ENCODE assay signal across 21 cellular contexts in the genomic region with DNA sequence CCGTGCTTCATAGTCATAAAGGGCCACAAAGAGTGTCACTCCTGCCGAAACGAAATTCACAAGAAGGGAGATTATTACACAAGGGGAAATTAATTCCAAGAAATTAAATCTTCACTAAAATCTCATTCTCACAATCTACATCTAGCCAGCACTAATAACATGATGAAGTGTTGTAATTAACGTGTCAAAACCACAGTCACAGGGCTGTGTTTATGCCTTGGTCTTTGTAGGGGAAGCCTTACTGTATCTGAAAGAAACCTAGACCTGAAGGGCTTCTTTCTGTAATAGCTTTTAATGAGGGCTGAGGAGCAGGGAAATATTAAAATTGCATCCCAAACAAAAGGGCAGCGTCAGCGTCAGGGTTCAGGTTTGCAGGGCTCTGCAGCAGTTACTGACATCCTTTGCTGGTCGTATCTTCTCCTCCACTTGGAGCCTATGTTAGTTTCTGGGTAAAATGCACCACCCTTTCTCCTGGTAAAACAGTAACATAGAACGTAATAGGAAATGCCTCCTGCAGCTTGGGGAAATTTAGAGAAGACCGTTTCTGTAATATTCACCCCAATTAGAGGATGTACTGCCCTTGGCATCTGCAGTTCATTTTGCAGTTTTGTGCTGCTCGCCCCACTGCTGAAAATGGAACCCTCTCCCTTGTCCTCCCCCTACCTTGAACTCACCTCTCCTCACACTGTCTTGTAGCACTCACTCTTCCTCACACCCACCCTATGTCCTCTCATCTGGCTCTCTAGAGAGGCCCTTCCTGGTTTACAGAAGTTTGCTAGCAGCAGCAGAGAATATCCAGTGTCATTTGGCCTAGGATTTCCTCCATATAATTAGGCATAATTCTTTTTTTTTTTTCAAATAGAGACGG.
A peak's percentile ranks its signal among the peaks of the same experiment; 100 is the strongest.
DNase-seq lines count a peak whose midpoint lies in the region; ATAC-seq lines count a peak whose summit lies in the region.
"Had no signal": no experiment of that assay in that cellular context is flagged by ENCODE, and none has a peak within 500 bp of the region (broad histone marks: within the 10 kb centered on the region; RNA-seq: fewer than 3 reads in every experiment).

No MANE protein-coding gene starts in this region.

- peak overlapping the region; percentile 91 for H3K27ac Mint-ChIP-seq in activated naive CD8-positive, alpha-beta T cell treated with anti-CD3 and anti-CD28 coated beads for 36 hours
- peak overlapping the region; percentile 94 to 99 for H3K27ac Mint-ChIP-seq in natural killer cell treated with Interleukin-12 subunit alpha and Interleukin-12 subunit beta and Interleukin-15 and Interleukin-18, amount 100 ng/mL, for 72 hours

- H3K36me3 Mint-ChIP-seq in activated naive CD8-positive, alpha-beta T cell treated with anti-CD3 and anti-CD28 coated beads for 36 hours: peaks cover 76% of the 10 kb centered on the region
- H3K36me3 Mint-ChIP-seq in natural killer cell treated with Interleukin-12 subunit alpha and Interleukin-12 subunit beta and Interleukin-15 and Interleukin-18, amount 100 ng/mL, for 72 hours: peaks cover 13% of the 10 kb centered on the region

- H3K4me1 Mint-ChIP-seq in activated naive CD8-positive, alpha-beta T cell treated with anti-CD3 and anti-CD28 coated beads for 36 hours: peaks cover 73% of the 10 kb centered on the region
- peaks cover 62 to 69% of the 10 kb centered on the region in 2 donors for H3K4me1 Mint-ChIP-seq in natural killer cell treated with Interleukin-12 subunit alpha and Interleukin-12 subunit beta and Interleukin-15 and Interleukin-18, amount 100 ng/mL, for 72 hours (ENCODE audit: low read depth in 2 of 2)

- peak; percentile 58 to 63 for ATAC-seq in activated CD4-positive, CD25-positive, alpha-beta regulatory T cell treated with anti-CD3 and anti-CD28 coated beads, Interleukin-2, amount 50 U/mL, for 24 hours
- ATAC-seq in natural killer cell treated with Interleukin-12 subunit alpha and Interleukin-12 subunit beta and Interleukin-15 and Interleukin-18, amount 100 ng/mL, for 72 hours: peak; percentile 92
- ATAC-seq in GM18517 (IDR thresholded peaks at IDR 0.05; ENCODE audit: unreplicated experiment): no peak
- ATAC-seq: gastroesophageal sphincter, left ventricle myocardium superior, PC-3 had no signal

- DNase-seq in activated CD4-positive, CD25-positive, alpha-beta regulatory T cell (lab: John Stamatoyannopoulos, UW): no peak
- peak in 2 of 3 experiments; percentile 12 to 71 for DNase-seq in NCI-H1417 (lab: John Stamatoyannopoulos, UW)
- no peak for DNase-seq in activated naive CD8-positive, alpha-beta T cell treated with anti-CD3 and anti-CD28 coated beads for 36 hours
- DNase-seq in natural killer cell treated with Interleukin-12 subunit alpha and Interleukin-12 subunit beta and Interleukin-15 and Interleukin-18, amount 100 ng/mL, for 72 hours (ENCODE audit: low spot score): peak; percentile 75
- no peak for DNase-seq in stimulated activated CD4-positive, alpha-beta T cell treated with anti-CD3 and anti-CD28 coated beads, Interleukin-1b, Interleukin-23, amount 100 ng/mL, for 48 hours
- DNase-seq in stimulated activated naive CD4-positive, alpha-beta T cell (lab: John Stamatoyannopoulos, UW): no peak
- DNase-seq: 8988T, DMS79, erythroblast, H7, NCI-H1048, NCI-H2171 treated with DMSO at 0.1 percent for 48 hours, NCI-H82, PC-3, SJCRH30, small intestine, T-helper 9 cell had no signal

- H3K4me3 Mint-ChIP-seq in activated naive CD8-positive, alpha-beta T cell treated with anti-CD3 and anti-CD28 coated beads for 36 hours: no peak overlapping the region
- H3K4me3 Mint-ChIP-seq in natural killer cell treated with Interleukin-12 subunit alpha and Interleukin-12 subunit beta and Interleukin-15 and Interleukin-18, amount 100 ng/mL, for 72 hours: peak overlapping the region; percentile 84

- no peaks in the 10 kb centered on the region for H3K27me3 Mint-ChIP-seq in activated naive CD8-positive, alpha-beta T cell treated with anti-CD3 and anti-CD28 coated beads for 36 hours
- H3K27me3 Mint-ChIP-seq in natural killer cell treated with Interleukin-12 subunit alpha and Interleukin-12 subunit beta and Interleukin-15 and Interleukin-18, amount 100 ng/mL, for 72 hours: no peaks in the 10 kb centered on the region

- H3K9me3 Mint-ChIP-seq in activated naive CD8-positive, alpha-beta T cell treated with anti-CD3 and anti-CD28 coated beads for 36 hours: no peaks in the 10 kb centered on the region
- no peaks in the 10 kb centered on the region for H3K9me3 Mint-ChIP-seq in natural killer cell treated with Interleukin-12 subunit alpha and Interleukin-12 subunit beta and Interleukin-15 and Interleukin-18, amount 100 ng/mL, for 72 hours

Comparison
In these comparisons a context has a peak if more than half of its experiments do, and no peak if none do; other contexts are left out.
1. DNase-seq: peak in NCI-H1417 (2 of 3) and natural killer cell treated with Interleukin-12 subunit alpha and Interleukin-12 subunit beta and Interleukin-15 and Interleukin-18, amount 100 ng/mL, for 72 hours (single experiment); none in activated CD4-positive, CD25-positive, alpha-beta regulatory T cell (0 of 4), activated naive CD8-positive, alpha-beta T cell treated with anti-CD3 and anti-CD28 coated beads for 36 hours (single experiment), stimulated activated CD4-positive, alpha-beta T cell treated with anti-CD3 and anti-CD28 coated beads, Interleukin-1b, Interleukin-23, amount 100 ng/mL, for 48 hours (single experiment) and stimulated activated naive CD4-positive, alpha-beta T cell (0 of 6).